Comparison of ENCODE assay signal across 18 cellular contexts in genomic region chr3:164418426-164418825, GRCh38.
DNase-seq lines count a peak whose midpoint lies in the region; ATAC-seq and TF ChIP-seq lines count a peak whose summit lies in the region.
"Had no signal": no experiment of that assay in that cellular context is flagged by ENCODE, and none has a peak within 500 bp of the region (broad histone marks: within the 10 kb centered on the region; RNA-seq: fewer than 3 reads in every experiment).

No MANE protein-coding gene starts in this region.

- H3K9me3 Mint-ChIP-seq in GM23338, result no peaks in the 10 kb centered on the region; the same call in 2 of the 3 replicates
- H3K9me3 Mint-ChIP-seq: memory B cell had no signal

- no peaks in the 10 kb centered on the region for H3K79me2 ChIP-seq in GM23338 (replicated peaks; ENCODE audit: insufficient read depth)

- no peak for DNase-seq in GM23338 (ENCODE audit: low spot score)
- peak; percentile 97 for DNase-seq in NCI-H2029 treated with DMSO at 0.1 percent for 48 hours (lab: John Stamatoyannopoulos, UW)
- peak; percentile 97 for DNase-seq in NCI-H774 (lab: John Stamatoyannopoulos, UW)
- peak in 1 of 3 donors; percentile 73 for DNase-seq in mucosa of descending colon
- no peak for DNase-seq in omental fat pad (ENCODE audit: low spot score)
- no peak for DNase-seq in stomach
- no peak for DNase-seq in right cardiac atrium
- DNase-seq: activated CD4-positive, alpha-beta T cell treated with anti-CD3 and anti-CD28 coated beads for 48 hours; activated T-cell treated with anti-CD3 and anti-CD28 coated beads, Interleukin-2, amount 50 U/mL, for 4 hours; Right ventricle myocardium superior; sigmoid colon; stimulated activated CD4-positive, alpha-beta T cell treated with anti-CD3 and anti-CD28 coated beads, Interleukin-2, amount 100 ng/mL, for 48 hours; stimulated activated CD8-positive, alpha-beta memory T cell treated with anti-CD3 and anti-CD28 coated beads, Interleukin-4, amount 100 ng/mL, for 48 hours; T1000; testis had no signal

- TF ChIP-seq CTCF in GM23338 (conservative IDR thresholded peaks at IDR 0.05; ENCODE audit: low read depth in 2 of 2), result no peak
- TF ChIP-seq CTCF in mucosa of descending colon (IDR thresholded peaks at IDR 0.05), result no peak
- TF ChIP-seq CTCF in omental fat pad (IDR thresholded peaks at IDR 0.05), result no peak
- no peak for TF ChIP-seq CTCF in stomach (IDR thresholded peaks at IDR 0.05)

- H3K4me1 ChIP-seq in GM23338 (ENCODE audit: insufficient read depth), result no peaks in the 10 kb centered on the region
- no peaks in the 10 kb centered on the region for H3K4me1 ChIP-seq in mucosa of descending colon (ENCODE audit: low read depth)
- H3K4me1 ChIP-seq in stomach, result no peaks in the 10 kb centered on the region
- no peaks in the 10 kb centered on the region for H3K4me1 ChIP-seq in right cardiac atrium (ENCODE audit: control insufficient read depth, insufficient read depth, low read length)
- H3K4me1 ChIP-seq: gastroesophageal sphincter, sigmoid colon, testis had no signal

- H3K9me2 ChIP-seq in GM23338 (ENCODE audit: insufficient read depth), result no peaks in the 10 kb centered on the region

- H3K27ac Mint-ChIP-seq in GM23338, result no peak overlapping the region
- H3K27ac Mint-ChIP-seq: memory B cell had no signal

- intact Hi-C loops in mucosa of descending colon (cut with DNase I, micrococcal nuclease), result no loop called here
- intact Hi-C loops in stomach (cut with DNase I; ENCODE audit: low total_unique reads), result no loop called here
- intact Hi-C loops in right cardiac atrium (cut with DNase I), result no loop called here

- no peak for TF ChIP-seq POLR2A in stomach (IDR thresholded peaks at IDR 0.05)

- H3K9me3 ChIP-seq in mucosa of descending colon (no peaks in the 10 kb centered on the region), stomach (no peaks in the 10 kb centered on the region), right cardiac atrium (ENCODE audit: control insufficient read depth, low read length) (no peaks in the 10 kb centered on the region)
- H3K9me3 ChIP-seq: gastroesophageal sphincter, sigmoid colon, testis had no signal

- H3K4me3 ChIP-seq in GM23338 (no peak overlapping the region), mucosa of descending colon (no peak overlapping the region), stomach (no peak overlapping the region), right cardiac atrium (ENCODE audit: low read length) (no peak overlapping the region)
- H3K4me3 ChIP-seq: gastroesophageal sphincter, sigmoid colon, testis had no signal

- H3K27me3 ChIP-seq in GM23338 (ENCODE audit: insufficient read depth) (no peaks in the 10 kb centered on the region), stomach (no peaks in the 10 kb centered on the region), right cardiac atrium (ENCODE audit: control insufficient read depth, insufficient read depth) (no peaks in the 10 kb centered on the region)
- H3K27me3 ChIP-seq: gastroesophageal sphincter, sigmoid colon, testis had no signal

- H3K27ac ChIP-seq in GM23338 (ENCODE audit: low read depth) (no peak overlapping the region), stomach (no peak overlapping the region), right cardiac atrium (ENCODE audit: low read length) (no peak overlapping the region)
- H3K27ac ChIP-seq: gastroesophageal sphincter, sigmoid colon, testis had no signal

- H3K36me3 ChIP-seq in GM23338 (ENCODE audit: insufficient read depth) (no peaks in the 10 kb centered on the region), mucosa of descending colon (ENCODE audit: low read depth) (no peaks in the 10 kb centered on the region), stomach (no peaks in the 10 kb centered on the region)
- H3K36me3 ChIP-seq: gastroesophageal sphincter, sigmoid colon had no signal

- no peaks in the 10 kb centered on the region for H3K36me3 Mint-ChIP-seq in GM23338 (ENCODE audit: low read depth)
- H3K36me3 Mint-ChIP-seq: memory B cell had no signal

- WGBS in stomach, 5 donors, result 45 to 67% (median 60%) methylated on average over 1 of the region's 1 CpG
- WGBS in right cardiac atrium, result 66% methylated on average over 1 of the region's 1 CpG

- TF ChIP-seq EP300 in stomach (IDR thresholded peaks at IDR 0.05), result no peak

- H3F3A ChIP-seq in GM23338 (replicated peaks; ENCODE audit: low read depth), result no peaks in the 10 kb centered on the region

- H3K4me1 Mint-ChIP-seq in GM23338, result peaks cover 3% of the 10 kb centered on the region; the same call in 1 of the 3 replicates
- H3K4me1 Mint-ChIP-seq: memory B cell had no signal

- no peaks in the 10 kb centered on the region for H4K20me1 ChIP-seq in GM23338 (replicated peaks; ENCODE audit: insufficient read depth)

- no peak overlapping the region for H3K4me2 ChIP-seq in GM23338

- no peaks in the 10 kb centered on the region for H3K27me3 Mint-ChIP-seq in GM23338 (ENCODE audit: insufficient read depth, low read depth, poor library complexity)
- H3K27me3 Mint-ChIP-seq: memory B cell had no signal

- H3K4me3 Mint-ChIP-seq in GM23338, result no peak overlapping the region
- H3K4me3 Mint-ChIP-seq: activated T-cell treated with anti-CD3 and anti-CD28 coated beads, Interleukin-2, amount 50 U/mL, for 4 hours; memory B cell had no signal

- 0 out of 2 replicates have a peak overlapping the region, but pooled peaks have one; percentile 2 for H2AFZ ChIP-seq in GM23338

- no peak for ATAC-seq in GM23338
- peak; percentile 84 for ATAC-seq in mucosa of descending colon
- ATAC-seq in omental fat pad (ENCODE audit: low FRiP score), result no peak
- no peak for ATAC-seq in HG03571 (IDR thresholded peaks at IDR 0.05; ENCODE audit: unreplicated experiment)
- no peak for ATAC-seq in right cardiac atrium
- ATAC-seq: activated T-cell treated with anti-CD3 and anti-CD28 coated beads, Interleukin-2, amount 50 U/mL, for 4 hours; gastroesophageal sphincter had no signal

TF ChIP-seq in GM23338, 12 proteins besides CTCF, POLR2A, EP300 and RAD21 (continues in another document):
- TF ChIP-seq EZH2 (IDR thresholded peaks at IDR 0.05; ENCODE audit: low read depth, unreplicated experiment) (no peak), NANOG (IDR thresholded peaks at IDR 0.05; ENCODE audit: borderline replicate concordance) (no peak), CREB1 (CRISPR knock-in tag; IDR thresholded peaks at IDR 0.05; ENCODE audit: low read depth) (no peak), ETS1 (IDR thresholded peaks at IDR 0.05) (no peak), ZNF114 (CRISPR knock-in tag; IDR thresholded peaks at IDR 0.05) (no peak), STAT1 (IDR thresholded peaks at IDR 0.05; ENCODE audit: unreplicated experiment) (no peak)

Comparison
In these comparisons a context has a peak if more than half of its experiments do, and no peak if none do; other contexts are left out.
1. DNase-seq: peak in NCI-H2029 treated with DMSO at 0.1 percent for 48 hours (single experiment) and NCI-H774 (single experiment); none in GM23338 (single experiment), omental fat pad (single experiment), stomach (single experiment) and right cardiac atrium (0 of 3).